In genomic region chr7:2006231-2006771, GRCh38 we compare ENCODE assay signal across 19 cellular contexts.
DNase-seq lines count a peak whose midpoint lies in the region; ATAC-seq and TF ChIP-seq lines count a peak whose summit lies in the region.
"Had no signal": no experiment of that assay in that cellular context is flagged by ENCODE, and none has a peak within 500 bp of the region (broad histone marks: within the 10 kb centered on the region; RNA-seq: fewer than 3 reads in every experiment).

No MANE protein-coding gene starts in this region.

- H3K27me3 ChIP-seq in thyroid gland: no peaks in the 10 kb centered on the region
- H3K27me3 ChIP-seq: foreskin keratinocyte had no signal

- H3K27ac Mint-ChIP-seq in activated T-cell treated with anti-CD3 and anti-CD28 coated beads, Interleukin-2, amount 50 U/mL, for 72 hours: no peak overlapping the region
- peak overlapping the region; percentile 15 to 97 (median 86) for H3K27ac Mint-ChIP-seq in naive B cell
- H3K27ac Mint-ChIP-seq: T-helper 2 cell treated with Interferon-gamma antibody and Interleukin-4, amounts not matched to agents 5 μg/mL and 100 μg/mL, for 36 hours had no signal

- no peaks in the 10 kb centered on the region for H3K36me3 Mint-ChIP-seq in activated T-cell treated with anti-CD3 and anti-CD28 coated beads, Interleukin-2, amount 50 U/mL, for 72 hours (ENCODE audit: insufficient read depth in 2 of 2)
- H3K36me3 Mint-ChIP-seq in naive B cell: no peaks in the 10 kb centered on the region

- H3K27ac ChIP-seq in coronary artery: no peak overlapping the region
- H3K27ac ChIP-seq in thyroid gland: no peak overlapping the region
- H3K27ac ChIP-seq: A549, foreskin keratinocyte, psoas muscle had no signal

- ATAC-seq in activated T-cell treated with anti-CD3 and anti-CD28 coated beads, Interleukin-2, amount 50 U/mL, for 72 hours (replicated peaks in 1 of 2): no peak
- ATAC-seq in naive B cell (ENCODE audit: low read depth in 2 of 2): no peak
- ATAC-seq in HG02840 (IDR thresholded peaks at IDR 0.05; ENCODE audit: low FRiP score, unreplicated experiment): no peak
- ATAC-seq: A549, foreskin keratinocyte, psoas muscle had no signal

- no peaks in the 10 kb centered on the region for H3K36me3 ChIP-seq in thyroid gland

- H3K4me3 ChIP-seq in coronary artery: no peak overlapping the region
- H3K4me3 ChIP-seq in thyroid gland (replicated peaks in 1 of 3): no peak overlapping the region
- H3K4me3 ChIP-seq: A549, psoas muscle had no signal

- no peak for TF ChIP-seq POLR2A in thyroid gland (IDR thresholded peaks at IDR 0.05)

- no peaks in the 10 kb centered on the region for H3K4me1 Mint-ChIP-seq in activated T-cell treated with anti-CD3 and anti-CD28 coated beads, Interleukin-2, amount 50 U/mL, for 72 hours (ENCODE audit: low read depth)
- peaks cover 22 to 38% (median 27%) of the 10 kb centered on the region in 3 donors for H3K4me1 Mint-ChIP-seq in naive B cell

- H3K4me1 ChIP-seq in thyroid gland: peaks cover 0 to 4% of the 10 kb centered on the region in 2 donors
- H3K4me1 ChIP-seq: A549 had no signal

- intact Hi-C loops in thyroid gland (cut with DNase I): no loop called here

- TF ChIP-seq CTCF in coronary artery (IDR thresholded peaks at IDR 0.05) (no peak), thyroid gland (IDR thresholded peaks at IDR 0.05) (no peak)

- no peaks in the 10 kb centered on the region for H3K27me3 Mint-ChIP-seq in activated T-cell treated with anti-CD3 and anti-CD28 coated beads, Interleukin-2, amount 50 U/mL, for 72 hours (ENCODE audit: low read depth)
- H3K27me3 Mint-ChIP-seq in naive B cell: no peaks in the 10 kb centered on the region

- H3K9me3 Mint-ChIP-seq in activated T-cell treated with anti-CD3 and anti-CD28 coated beads, Interleukin-2, amount 50 U/mL, for 72 hours: no peaks in the 10 kb centered on the region
- no peaks in the 10 kb centered on the region for H3K9me3 Mint-ChIP-seq in naive B cell
- H3K9me3 Mint-ChIP-seq: T-helper 2 cell treated with Interferon-gamma antibody and Interleukin-4, amounts not matched to agents 5 μg/mL and 100 μg/mL, for 36 hours had no signal

- peak; percentile 7 for DNase-seq in activated T-cell treated with anti-CD3 and anti-CD28 coated beads, Interleukin-2, amount 50 U/mL, for 1 hour
- DNase-seq in activated T-cell treated with anti-CD3 and anti-CD28 coated beads, Interleukin-2, amount 50 U/mL, for 72 hours: no peak
- peak; percentile 65 for DNase-seq in coronary artery (ENCODE audit: low spot score)
- no peak for DNase-seq in naive B cell
- DNase-seq in thyroid gland: peak; percentile 12 to 24
- no peak for DNase-seq in NCI-H524 (lab: John Stamatoyannopoulos, UW)
- no peak for DNase-seq in nucleus accumbens (lab: John Stamatoyannopoulos, UW)
- DNase-seq: activated CD4-positive, alpha-beta T cell treated with anti-CD3 and anti-CD28 coated beads, Interleukin-2, amount 50 U/mL, for 4 hours; foreskin keratinocyte; GOT3; mesendoderm; NCI-H2081 treated with DMSO at 0.1 percent for 48 hours; SHP77; stimulated activated CD4-positive, alpha-beta T cell treated with anti-CD3 and anti-CD28 coated beads, Interleukin-1b, Interleukin-23, amount 100 ng/mL, for 48 hours; trophoblast cell had no signal

- H3K9me3 ChIP-seq in thyroid gland: no peaks in the 10 kb centered on the region
- H3K9me3 ChIP-seq: A549, psoas muscle had no signal

- no peak overlapping the region for H3K4me3 Mint-ChIP-seq in activated T-cell treated with anti-CD3 and anti-CD28 coated beads, Interleukin-2, amount 50 U/mL, for 72 hours
- peak overlapping the region in 5 of 8 donors; percentile 29 to 77 (median 73) for H3K4me3 Mint-ChIP-seq in naive B cell
- H3K4me3 Mint-ChIP-seq: T-helper 2 cell treated with Interferon-gamma antibody and Interleukin-4, amounts not matched to agents 5 μg/mL and 100 μg/mL, for 36 hours had no signal

- 73% methylated on average over 20 of the region's 20 CpGs for WGBS in thyroid gland, 2 donors

Comparison
In these comparisons a context has a peak if more than half of its experiments do, and no peak if none do; other contexts are left out.
1. DNase-seq: peak in activated T-cell treated with anti-CD3 and anti-CD28 coated beads, Interleukin-2, amount 50 U/mL, for 1 hour (single experiment), coronary artery (single experiment) and thyroid gland (2 of 2); none in activated T-cell treated with anti-CD3 and anti-CD28 coated beads, Interleukin-2, amount 50 U/mL, for 72 hours (0 of 2), naive B cell (single experiment), NCI-H524 (0 of 2) and nucleus accumbens (0 of 56).
2. H3K4me3 Mint-ChIP-seq: peak in naive B cell (5 of 8); none in activated T-cell treated with anti-CD3 and anti-CD28 coated beads, Interleukin-2, amount 50 U/mL, for 72 hours (0 of 2).